ENCODE assay signal across 8 cellular contexts in genomic region chr7:37448637-37449331, GRCh38. TPM values are rescaled to one million over a fixed set of nuclear protein-coding genes. Genes with fewer than 3 reads are reported as not detected.
DNase-seq lines count a peak whose midpoint lies in the region; ATAC-seq lines count a peak whose summit lies in the region.

TSS of gene ELMO1 (minus strand) at chr7:37448864. CDS start at chr7:37342690, 106,174 bp downstream.

- in situ Hi-C loops in ACHN (cut with HindIII; ENCODE audit: low pct_ligation_motif_present, low pct_unique_long_range_greater_than_20kb, low sequenced_read_pairs): no loop called here

- H3K4me1 ChIP-seq in esophagus (ENCODE audit: control insufficient read depth in 2 of 2, insufficient read depth in 2 of 2, low read length in 1 of 2) (peaks cover 0 to 4% of the 10 kb centered on the region in 2 donors), mucosa of stomach (ENCODE audit: control insufficient read depth, insufficient read depth, low read length) (peaks cover 3% of the 10 kb centered on the region)

- 0 to 1% methylated on average over 44 to 53 of the region's 53 CpGs for WGBS in esophagus, 2 donors

- H3K9me3 ChIP-seq in esophagus (ENCODE audit: control insufficient read depth in 2 of 2, insufficient read depth in 1 of 2, low read depth in 1 of 2, low read length in 1 of 2): no peaks in the 10 kb centered on the region
- H3K9me3 ChIP-seq in mucosa of stomach (ENCODE audit: control insufficient read depth, low read length): no peaks in the 10 kb centered on the region

- peak; percentile 96 for ATAC-seq in GM18867 (IDR thresholded peaks at IDR 0.05; ENCODE audit: unreplicated experiment)
- ATAC-seq in HG03159 (IDR thresholded peaks at IDR 0.05; ENCODE audit: unreplicated experiment): peak; percentile 95

- peak within 1 kb of the TSS; percentile 64 for H3K9ac ChIP-seq in mucosa of stomach (ENCODE audit: low read length)

- H3K27ac ChIP-seq in esophagus (ENCODE audit: low read depth in 2 of 2, low read length in 1 of 2): peak within 1 kb of the TSS; percentile 77 to 86

- H3K4me3 ChIP-seq in esophagus (ENCODE audit: low read depth in 1 of 2, low read length in 2 of 2) (peak within 1 kb of the TSS; percentile 48 to 52), mucosa of stomach (ENCODE audit: low read length) (no peak within 1 kb of the TSS)

- DNase-seq in ACHN (peak; percentile 81), NOMO-1 (lab: John Stamatoyannopoulos, UW; ENCODE audit: unreplicated experiment in 2 of 2) (peak; percentile 96), activated T-cell treated with anti-CD3 and anti-CD28 coated beads for 1 hour (ENCODE audit: low read depth) (peak; percentile 57)
- peak; percentile 80 for DNase-seq in stimulated activated CD8-positive, alpha-beta memory T cell treated with anti-CD3 and anti-CD28 coated beads, Interleukin-4, amount 100 ng/mL, for 48 hours

- H3K36me3 ChIP-seq in esophagus (ENCODE audit: control insufficient read depth in 2 of 2, insufficient read depth in 2 of 2, low read length in 1 of 2): no peaks in the 10 kb centered on the region
- H3K36me3 ChIP-seq in mucosa of stomach (ENCODE audit: control insufficient read depth, insufficient read depth, low read length): no peaks in the 10 kb centered on the region

- peaks cover 0 to 4% of the 10 kb centered on the region in 2 donors for H3K27me3 ChIP-seq in esophagus (ENCODE audit: control insufficient read depth in 1 of 2, insufficient read depth in 2 of 2, low read length in 2 of 2)
- H3K27me3 ChIP-seq in mucosa of stomach (ENCODE audit: control insufficient read depth, insufficient read depth, low read length): peaks cover 32% of the 10 kb centered on the region

RNA-seq across cellular contexts. Expression of gene ELMO1, which starts in this region (rescaled TPM):
- polyA plus RNA-seq in esophagus: 1 to 10 TPM; 1.5 to 2.9 TPM
